22 cellular contexts compared by ENCODE assay signal in genomic region chr22:39220450-39220849, GRCh38.
"Had no signal": no experiment of that assay in that cellular context is flagged by ENCODE, and none has a peak within 500 bp of the region (broad histone marks: within the 10 kb centered on the region; RNA-seq: fewer than 3 reads in every experiment).

No MANE protein-coding gene starts in this region.

- H3K27ac ChIP-seq: cardiac muscle cell, left lung, neutrophil, pancreas, right lobe of liver, thoracic aorta, VCaP had no signal

- H3K36me3 Mint-ChIP-seq: activated naive CD8-positive, alpha-beta T cell treated with anti-CD3 and anti-CD28 coated beads for 36 hours; stimulated activated memory B cell treated with anti-CD40 and anti-IgM and Interleukin-4, amounts not matched to agents 10 μg/mL and 1 μg/mL and 100 μg/mL, for 72 hours had no signal

- H3K4me3 Mint-ChIP-seq: activated naive CD8-positive, alpha-beta T cell treated with anti-CD3 and anti-CD28 coated beads for 36 hours; activated T-cell treated with anti-CD3 and anti-CD28 coated beads, Interleukin-2, amount 50 U/mL, for 72 hours; memory B cell; naive thymus-derived CD4-positive, alpha-beta T cell; stimulated activated memory B cell treated with anti-CD40 and anti-IgM and Interleukin-4, amounts not matched to agents 10 μg/mL and 1 μg/mL and 100 μg/mL, for 72 hours had no signal

- H3K4me3 ChIP-seq: cardiac muscle cell, left lung, pancreas, right lobe of liver, thoracic aorta had no signal

- DNase-seq: activated CD4-positive, alpha-beta T cell treated with anti-CD3 and anti-CD28 coated beads, Interleukin-2, amount 50 U/mL, for 4 hours; activated CD4-positive, CD25-positive, alpha-beta regulatory T cell treated with anti-CD3 and anti-CD28 coated beads, Interleukin-2, amount 50 U/mL, for 72 hours; activated gamma-delta T cell treated with Interleukin-2 at 50 U/mL for 16 hours; activated naive CD8-positive, alpha-beta T cell treated with anti-CD3 and anti-CD28 coated beads for 36 hours; activated T-cell treated with anti-CD3 and anti-CD28 coated beads, Interleukin-2, amount 50 U/mL, for 72 hours; amniotic stem cell; dermis blood vessel endothelial cell; effector memory CD4-positive, alpha-beta T cell; foreskin melanocyte; naive thymus-derived CD4-positive, alpha-beta T cell; stimulated activated CD4-positive, alpha-beta T cell treated with anti-CD3 and anti-CD28 coated beads, Interleukin-4, amount 100 ng/mL, for 4 hours; SW 1271; T-helper 2 cell had no signal

- H3K4me1 ChIP-seq: left lung, pancreas, right lobe of liver had no signal

- H3K9me3 ChIP-seq: left lung, neutrophil, pancreas, right lobe of liver, thoracic aorta had no signal

- H3K27ac Mint-ChIP-seq: activated naive CD8-positive, alpha-beta T cell treated with anti-CD3 and anti-CD28 coated beads for 36 hours; activated T-cell treated with anti-CD3 and anti-CD28 coated beads, Interleukin-2, amount 50 U/mL, for 72 hours; memory B cell; stimulated activated memory B cell treated with anti-CD40 and anti-IgM and Interleukin-4, amounts not matched to agents 10 μg/mL and 1 μg/mL and 100 μg/mL, for 72 hours had no signal

- ATAC-seq: activated T-cell treated with anti-CD3 and anti-CD28 coated beads, Interleukin-2, amount 50 U/mL, for 72 hours; naive thymus-derived CD4-positive, alpha-beta T cell had no signal

- H3K27me3 ChIP-seq: cardiac muscle cell, pancreas, right lobe of liver had no signal

- H3K36me3 ChIP-seq: neutrophil, pancreas, right lobe of liver, thoracic aorta had no signal
